Comparison of ENCODE assay signal across 16 cellular contexts in genomic region chr13:25847635-25848616, GRCh38.
DNase-seq lines count a peak whose midpoint lies in the region; ATAC-seq, FAIRE-seq and TF ChIP-seq lines count a peak whose summit lies in the region.
"Had no signal": no experiment of that assay in that cellular context is flagged by ENCODE, and none has a peak within 500 bp of the region (broad histone marks: within the 10 kb centered on the region; RNA-seq: fewer than 3 reads in every experiment).

No MANE protein-coding gene starts in this region.

- H2BK12ac ChIP-seq in H1 (ENCODE audit: low read depth, low read length): 0 out of 2 replicates have a peak overlapping the region, but pooled peaks have one; percentile 7

- no peak for TF ChIP-seq EP300 in H1 (IDR thresholded peaks at IDR 0.05; ENCODE audit: borderline replicate concordance in 1 of 2, low read depth in 2 of 2, low read length in 2 of 2)

- 73% methylated on average over 11 of the region's 11 CpGs; no CpG with 5 or more reads in 1 of the 2 experiments for WGBS in H1 (ENCODE audit: extremely low coverage in 1 of 2, insufficient coverage in 1 of 2, insufficient read length in 1 of 2, insufficient replicate concordance in 2 of 2, low coverage in 1 of 2, low lambda C conversion rate in 2 of 2, missing lambda C conversion rate in 1 of 2), 2 experiments

- TF ChIP-seq RAD21 in H1 (IDR thresholded peaks at IDR 0.05 in 1 of 2, conservative IDR thresholded peaks at IDR 0.05 in 1 of 2; ENCODE audit: low read depth in 2 of 2, low read length in 2 of 2): no peak

- POLR2A ChIA-PET in activated CD8-positive, alpha-beta T cell treated with anti-CD3 and anti-CD28 coated beads, Interleukin-2, amount 10 ng/mL, durations not matched to agents 7 days and 5 days (lab: Charles Lee): no interaction called here
- POLR2A ChIA-PET in activated CD8-positive, alpha-beta T cell treated with anti-CD3 and anti-CD28 coated beads for 36 hours (lab: Charles Lee): interaction anchor here (0.7 to 0.9 kb wide), 2 partner anchors 31 to 54 kb away, joined by 3 to 5 read pairs; no protein-coding TSS in a partner anchor
- POLR2A ChIA-PET in H1 (lab: Charles Lee; ENCODE audit: partially characterized antibody): interaction anchor here (0.6 to 1.2 kb wide), 2 partner anchors 67 to 204 kb away, joined by 3 to 4 read pairs; partner anchors contain the start of gene SHISA2

- H3K23me2 ChIP-seq in H1 (ENCODE audit: low read depth, low read length): no peaks in the 10 kb centered on the region

- H3K56ac ChIP-seq in H1 (replicated peaks; ENCODE audit: insufficient read length, low read depth, low read length): no peak overlapping the region

- peak overlapping the region; percentile 8 for H4K91ac ChIP-seq in H1 (replicated peaks; ENCODE audit: insufficient read length, low read length)

- intact Hi-C loops in activated CD8-positive, alpha-beta T cell treated with anti-CD3 and anti-CD28 coated beads for 36 hours (cut with micrococcal nuclease): no loop called here

- no peaks in the 10 kb centered on the region for H3K36me3 ChIP-seq in H1 (ENCODE audit: control insufficient read depth in 2 of 4, insufficient read depth in 4 of 4, low read length in 3 of 4)
- H3K36me3 ChIP-seq: gastroesophageal sphincter, uterus had no signal

- TF ChIP-seq CTCF in activated CD8-positive, alpha-beta T cell treated with anti-CD3 and anti-CD28 coated beads for 36 hours (IDR thresholded peaks at IDR 0.05): no peak
- TF ChIP-seq CTCF in H1 (IDR thresholded peaks at IDR 0.05; ENCODE audit: control extremely low read depth in 1 of 3, insufficient read depth in 1 of 3, low read depth in 1 of 3, low read length in 3 of 3): no peak
- TF ChIP-seq CTCF in D721Med (IDR thresholded peaks at IDR 0.05; ENCODE audit: insufficient read depth, missing control alignments): no peak

- no peak overlapping the region for H3K14ac ChIP-seq in H1 (ENCODE audit: insufficient read length)

- 0 out of 2 replicates have a peak, but pooled peaks cover 2% of the 10 kb centered on the region for H3K79me1 ChIP-seq in H1 (ENCODE audit: low read depth, low read length)

- no peaks in the 10 kb centered on the region for H3K9me3 ChIP-seq in H1 (ENCODE audit: insufficient read depth in 2 of 2, low read depth in 1 of 2, low read length in 1 of 2)
- H3K9me3 ChIP-seq: gastroesophageal sphincter, uterus had no signal

- peaks cover 2% of the 10 kb centered on the region for H3K36me3 Mint-ChIP-seq in activated CD8-positive, alpha-beta T cell treated with anti-CD3 and anti-CD28 coated beads, Interleukin-2, amount 10 ng/mL, durations not matched to agents 7 days and 5 days (ENCODE audit: low read depth)
- H3K36me3 Mint-ChIP-seq in activated CD8-positive, alpha-beta T cell treated with anti-CD3 and anti-CD28 coated beads for 36 hours (ENCODE audit: low read depth): no peaks in the 10 kb centered on the region
- no peaks in the 10 kb centered on the region for H3K36me3 Mint-ChIP-seq in stimulated activated memory B cell treated with anti-CD40 and anti-IgM and Interleukin-4, amounts not matched to agents 10 μg/mL and 1 μg/mL and 100 μg/mL, for 72 hours

- no peak overlapping the region for H3K4ac ChIP-seq in H1 (replicated peaks; ENCODE audit: insufficient read length, low read depth, low read length)

- H3K4me1 ChIP-seq in H1 (replicated peaks in 1 of 4; ENCODE audit: control insufficient read depth in 3 of 4, insufficient read depth in 4 of 4, low read length in 3 of 4): peaks cover 7 to 18% (median 8%) of the 10 kb centered on the region in 4 experiments
- H3K4me1 ChIP-seq: gastroesophageal sphincter, uterus had no signal

- no peak overlapping the region for H2BK120ac ChIP-seq in H1 (replicated peaks; ENCODE audit: low read depth, low read length)

- H4K8ac ChIP-seq in H1 (ENCODE audit: extremely low read depth, insufficient read depth, low read length): no peak overlapping the region

- peak overlapping the region; percentile 4; the same call in 1 of the 2 replicates for H2BK20ac ChIP-seq in H1 (ENCODE audit: low read length)

- no peak overlapping the region for H2AK5ac ChIP-seq in H1 (ENCODE audit: low read depth, low read length)

- no peak for DNase-seq in activated CD8-positive, alpha-beta T cell treated with anti-CD3 and anti-CD28 coated beads, Interleukin-2, amount 10 ng/mL, durations not matched to agents 7 days and 5 days
- no peak for DNase-seq in activated CD8-positive, alpha-beta T cell treated with anti-CD3 and anti-CD28 coated beads for 36 hours
- DNase-seq in MV-4-11 (lab: John Stamatoyannopoulos, UW): peak; percentile 93
- DNase-seq in H1 (ENCODE audit: low read depth in 1 of 2, low spot score in 2 of 2): no peak
- DNase-seq in NCI-H146 treated with DMSO at 0.1 percent for 48 hours (lab: John Stamatoyannopoulos, UW; ENCODE audit: unreplicated experiment): no peak
- DNase-seq in D721Med (ENCODE audit: insufficient read length, low spot score): no peak
- DNase-seq: effector memory CD4-positive, alpha-beta T cell; KBM-7; kidney; NCI-H2107; PC-3; T1000; uterus had no signal

- no peak overlapping the region for H3K4me3 ChIP-seq in H1 (ENCODE audit: extremely low read depth in 1 of 4, insufficient read depth in 2 of 4, low read depth in 3 of 4, low read length in 4 of 4)
- H3K4me3 ChIP-seq: gastroesophageal sphincter, uterus had no signal

- H3K4me3 Mint-ChIP-seq in activated CD8-positive, alpha-beta T cell treated with anti-CD3 and anti-CD28 coated beads, Interleukin-2, amount 10 ng/mL, durations not matched to agents 7 days and 5 days: peak overlapping the region; percentile 27
- no peak overlapping the region for H3K4me3 Mint-ChIP-seq in activated CD8-positive, alpha-beta T cell treated with anti-CD3 and anti-CD28 coated beads for 36 hours
- H3K4me3 Mint-ChIP-seq in stimulated activated memory B cell treated with anti-CD40 and anti-IgM and Interleukin-4, amounts not matched to agents 10 μg/mL and 1 μg/mL and 100 μg/mL, for 72 hours: no peak overlapping the region

- H3K27ac ChIP-seq in H1 (ENCODE audit: low read depth, low read length): no peak overlapping the region
- H3K27ac ChIP-seq: gastroesophageal sphincter, uterus had no signal

- no peaks in the 10 kb centered on the region for H3K27me3 ChIP-seq in H1 (replicated peaks in 1 of 4; ENCODE audit: control insufficient read depth in 3 of 4, extremely low read depth in 1 of 4, insufficient read depth in 3 of 4, low read length in 3 of 4)
- H3K27me3 ChIP-seq: gastroesophageal sphincter, uterus had no signal

- no peak overlapping the region for H2AFZ ChIP-seq in H1 (ENCODE audit: low read length)

- peaks cover 38% of the 10 kb centered on the region for H3K4me1 Mint-ChIP-seq in activated CD8-positive, alpha-beta T cell treated with anti-CD3 and anti-CD28 coated beads, Interleukin-2, amount 10 ng/mL, durations not matched to agents 7 days and 5 days (ENCODE audit: low read depth)
- peaks cover 22% of the 10 kb centered on the region for H3K4me1 Mint-ChIP-seq in activated CD8-positive, alpha-beta T cell treated with anti-CD3 and anti-CD28 coated beads for 36 hours (ENCODE audit: low read depth)
- H3K4me1 Mint-ChIP-seq in stimulated activated memory B cell treated with anti-CD40 and anti-IgM and Interleukin-4, amounts not matched to agents 10 μg/mL and 1 μg/mL and 100 μg/mL, for 72 hours: peaks cover 11% of the 10 kb centered on the region

- CTCF ChIA-PET in activated CD8-positive, alpha-beta T cell treated with anti-CD3 and anti-CD28 coated beads, Interleukin-2, amount 10 ng/mL, durations not matched to agents 7 days and 5 days (lab: Charles Lee): no interaction called here
- CTCF ChIA-PET in activated CD8-positive, alpha-beta T cell treated with anti-CD3 and anti-CD28 coated beads for 36 hours (lab: Charles Lee): no interaction called here
- CTCF ChIA-PET in H1 (lab: Charles Lee; ENCODE audit: partially characterized antibody): interaction anchor here (1.1 kb wide), 1 partner anchor 209 kb away, joined by 3 read pairs; no protein-coding TSS in a partner anchor

- no peaks in the 10 kb centered on the region for H3K79me2 ChIP-seq in H1 (ENCODE audit: control insufficient read depth in 1 of 2, insufficient read depth in 2 of 2, low read length in 2 of 2)

- H3K9ac ChIP-seq in H1 (replicated peaks in 1 of 4; ENCODE audit: extremely low read depth in 1 of 4, low read depth in 3 of 4, low read length in 3 of 4): no peak overlapping the region

- H3K27ac Mint-ChIP-seq in activated CD8-positive, alpha-beta T cell treated with anti-CD3 and anti-CD28 coated beads, Interleukin-2, amount 10 ng/mL, durations not matched to agents 7 days and 5 days: peak overlapping the region; percentile 60
- no peak overlapping the region for H3K27ac Mint-ChIP-seq in activated CD8-positive, alpha-beta T cell treated with anti-CD3 and anti-CD28 coated beads for 36 hours
- no peak overlapping the region for H3K27ac Mint-ChIP-seq in stimulated activated memory B cell treated with anti-CD40 and anti-IgM and Interleukin-4, amounts not matched to agents 10 μg/mL and 1 μg/mL and 100 μg/mL, for 72 hours

- no peaks in the 10 kb centered on the region for H4K20me1 ChIP-seq in H1 (replicated peaks in 1 of 2; ENCODE audit: control insufficient read depth in 1 of 2, insufficient read depth in 2 of 2, low read length in 2 of 2)

- peak overlapping the region in 1 of 2 experiments; percentile 26; a peak in 1 of 4 replicates for H3K4me2 ChIP-seq in H1 (ENCODE audit: insufficient read depth in 1 of 2, low read depth in 2 of 2, low read length in 2 of 2)

- FAIRE-seq in H1 (lab: Jason Lieb, UNC) (peak; percentile 7), D721Med (lab: Jason Lieb, UNC) (no peak)
- FAIRE-seq: kidney had no signal

- H3K23ac ChIP-seq in H1 (ENCODE audit: insufficient read length): no peak overlapping the region

- H2BK5ac ChIP-seq in H1 (ENCODE audit: low read depth, low read length): no peak overlapping the region

- H3K9me3 Mint-ChIP-seq in activated CD8-positive, alpha-beta T cell treated with anti-CD3 and anti-CD28 coated beads, Interleukin-2, amount 10 ng/mL, durations not matched to agents 7 days and 5 days (ENCODE audit: insufficient read depth): no peaks in the 10 kb centered on the region
- no peaks in the 10 kb centered on the region for H3K9me3 Mint-ChIP-seq in activated CD8-positive, alpha-beta T cell treated with anti-CD3 and anti-CD28 coated beads for 36 hours
- no peaks in the 10 kb centered on the region for H3K9me3 Mint-ChIP-seq in stimulated activated memory B cell treated with anti-CD40 and anti-IgM and Interleukin-4, amounts not matched to agents 10 μg/mL and 1 μg/mL and 100 μg/mL, for 72 hours

- peak overlapping the region; percentile 5; the same call in 1 of the 2 replicates for H3K18ac ChIP-seq in H1 (ENCODE audit: extremely low read depth, low read length)

- H2BK15ac ChIP-seq in H1 (ENCODE audit: low read length): 0 out of 2 replicates have a peak overlapping the region, but pooled peaks have one; percentile 18

- no peak for ATAC-seq in activated CD8-positive, alpha-beta T cell treated with anti-CD3 and anti-CD28 coated beads, Interleukin-2, amount 10 ng/mL, durations not matched to agents 7 days and 5 days
- no peak for ATAC-seq in activated CD8-positive, alpha-beta T cell treated with anti-CD3 and anti-CD28 coated beads for 36 hours
- peak; percentile 54 for ATAC-seq in stimulated activated memory B cell treated with anti-CD40 and anti-IgM and Interleukin-4, amounts not matched to agents 10 μg/mL and 1 μg/mL and 100 μg/mL, for 72 hours
- no peak for ATAC-seq in HG02870 (IDR thresholded peaks at IDR 0.05; ENCODE audit: unreplicated experiment)
- ATAC-seq: gastroesophageal sphincter, PC-3 had no signal

- H3K27me3 Mint-ChIP-seq in activated CD8-positive, alpha-beta T cell treated with anti-CD3 and anti-CD28 coated beads, Interleukin-2, amount 10 ng/mL, durations not matched to agents 7 days and 5 days (ENCODE audit: low read depth): no peaks in the 10 kb centered on the region
- no peaks in the 10 kb centered on the region for H3K27me3 Mint-ChIP-seq in activated CD8-positive, alpha-beta T cell treated with anti-CD3 and anti-CD28 coated beads for 36 hours
- peaks cover 2% of the 10 kb centered on the region for H3K27me3 Mint-ChIP-seq in stimulated activated memory B cell treated with anti-CD40 and anti-IgM and Interleukin-4, amounts not matched to agents 10 μg/mL and 1 μg/mL and 100 μg/mL, for 72 hours

- no peak overlapping the region for H4K5ac ChIP-seq in H1 (ENCODE audit: insufficient read length, low read depth, low read length)

- TF ChIP-seq POLR2A in H1 (IDR thresholded peaks at IDR 0.05; ENCODE audit: control extremely low read depth in 1 of 2, low read depth in 2 of 2, low read length in 2 of 2): no peak
